Comparison of ENCODE assay signal across 8 cellular contexts in the genomic region with DNA sequence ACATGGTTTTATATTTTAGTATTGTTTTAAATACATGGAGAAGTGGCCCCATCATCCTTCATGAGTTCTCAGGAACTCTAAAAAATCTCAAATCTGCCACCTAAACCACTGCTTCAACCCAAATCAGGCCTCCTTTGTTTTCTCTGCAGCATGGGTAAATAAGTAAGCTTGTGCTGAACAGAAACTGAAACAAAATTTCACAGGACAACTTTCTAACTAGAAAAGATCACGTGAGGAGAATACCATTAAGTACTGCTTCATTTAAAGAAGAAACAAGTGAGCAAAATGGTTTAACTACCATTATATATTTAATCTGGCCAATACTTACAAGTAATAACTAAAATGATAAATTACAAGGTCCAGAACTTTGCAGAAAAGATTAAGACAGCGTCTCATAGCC. TPM values are rescaled to one million over a fixed set of nuclear protein-coding genes. Genes with fewer than 3 reads are reported as not detected.
DNase-seq lines count a peak whose midpoint lies in the region; ATAC-seq and TF ChIP-seq lines count a peak whose summit lies in the region.

No MANE protein-coding gene starts in this region.

- intact Hi-C loops in CD8-positive, alpha-beta T cell (cut with DNase I, micrococcal nuclease): loop anchor here (1.0 to 5.0 kb wide), 4 partner anchors 9 to 49 kb away; no protein-coding TSS in a partner anchor
- intact Hi-C loops in mammary epithelial cell (cut with micrococcal nuclease) (loop anchor here (5.0 kb wide), 1 partner anchor 36 kb away; no protein-coding TSS in a partner anchor), sigmoid colon (cut with DNase I) (no loop called here)

- no TSS peak for BruUV-seq in mammary epithelial cell (replicated peaks; lab: Mats Ljungman, UMichigan)

- H3K4me3 Mint-ChIP-seq in CD8-positive, alpha-beta T cell: peak overlapping the region; percentile 91
- no peak overlapping the region for H3K4me3 Mint-ChIP-seq in progenitor cell of endocrine pancreas (ENCODE audit: low read depth)

- H3K4me3 ChIP-seq in CD8-positive, alpha-beta T cell (ENCODE audit: low read depth, low read length): peak overlapping the region; percentile 93
- H3K4me3 ChIP-seq in mammary epithelial cell (replicated peaks in 1 of 3; ENCODE audit: insufficient read depth in 1 of 3, low read depth in 2 of 3, low read length in 3 of 3): no peak overlapping the region
- peak overlapping the region in 3 of 4 donors; percentile 65 to 66 (median 65) for H3K4me3 ChIP-seq in sigmoid colon

- no peaks in the 10 kb centered on the region for H3K27me3 Mint-ChIP-seq in CD8-positive, alpha-beta T cell (ENCODE audit: low read depth)
- peaks cover 7% of the 10 kb centered on the region for H3K27me3 Mint-ChIP-seq in progenitor cell of endocrine pancreas

- H3K36me3 Mint-ChIP-seq in CD8-positive, alpha-beta T cell: peaks cover 36% of the 10 kb centered on the region
- H3K36me3 Mint-ChIP-seq in progenitor cell of endocrine pancreas (ENCODE audit: insufficient read depth): no peaks in the 10 kb centered on the region

- dilution Hi-C loops in mammary epithelial cell (cut with HindIII; ENCODE audit: low sequenced_read_pairs): no loop called here

- peak overlapping the region; percentile 94 for H3K27ac Mint-ChIP-seq in CD8-positive, alpha-beta T cell
- no peak overlapping the region for H3K27ac Mint-ChIP-seq in progenitor cell of endocrine pancreas

- in situ Hi-C loops in mammary epithelial cell (cut with MboI; ENCODE audit: low sequenced_read_pairs in 2 of 2): no loop called here

- peaks cover 55% of the 10 kb centered on the region for H3K4me1 Mint-ChIP-seq in CD8-positive, alpha-beta T cell (ENCODE audit: low read depth)
- peaks cover 24% of the 10 kb centered on the region for H3K4me1 Mint-ChIP-seq in progenitor cell of endocrine pancreas (ENCODE audit: low read depth)

- POLR2A ChIA-PET in CD8-positive, alpha-beta T cell (lab: Charles Lee): interaction anchor here (0.5 to 4.9 kb wide), 4 partner anchors 9 to 44 kb away, joined by 3 to 85 read pairs (median 12); no protein-coding TSS in a partner anchor

- no peak for TF ChIP-seq POLR2A in sigmoid colon (IDR thresholded peaks at IDR 0.05)

- WGBS in mammary epithelial cell (ENCODE audit: low coverage, missing lambda C conversion rate): 72% methylated on average over 2 of the region's 2 CpGs
- 17 to 18% methylated on average over 2 of the region's 2 CpGs for WGBS in sigmoid colon, 2 donors

- H3K27me3 ChIP-seq in CD8-positive, alpha-beta T cell (ENCODE audit: insufficient read depth, low read length): no peaks in the 10 kb centered on the region
- no peaks in the 10 kb centered on the region for H3K27me3 ChIP-seq in mammary epithelial cell (ENCODE audit: insufficient read depth, low read length)
- H3K27me3 ChIP-seq in sigmoid colon: peaks cover 0 to 17% (median 0%) of the 10 kb centered on the region in 3 donors

- peaks cover 37% of the 10 kb centered on the region for H3K4me1 ChIP-seq in CD8-positive, alpha-beta T cell (ENCODE audit: insufficient read depth, low read length)
- H3K4me1 ChIP-seq in mammary epithelial cell (ENCODE audit: insufficient read depth, low read length) (peaks cover 7% of the 10 kb centered on the region), sigmoid colon (peaks cover 0 to 13% (median 3%) of the 10 kb centered on the region in 4 donors)

- no peak for TF ChIP-seq CTCF in CD8-positive, alpha-beta T cell (IDR thresholded peaks at IDR 0.05)
- TF ChIP-seq CTCF in mammary epithelial cell (conservative IDR thresholded peaks at IDR 0.05 in 1 of 2, IDR thresholded peaks at IDR 0.05 in 1 of 2; ENCODE audit: extremely low read depth in 1 of 2, insufficient read depth in 1 of 2, low read depth in 1 of 2, low read length in 2 of 2) (no peak), sigmoid colon (IDR thresholded peaks at IDR 0.05) (no peak), progenitor cell of endocrine pancreas (IDR thresholded peaks at IDR 0.05; ENCODE audit: unreplicated experiment) (no peak)

- H3K27ac ChIP-seq in CD8-positive, alpha-beta T cell (ENCODE audit: low read depth, low read length): peak overlapping the region; percentile 86
- no peak overlapping the region for H3K27ac ChIP-seq in mammary epithelial cell (ENCODE audit: insufficient read depth, low read depth, low read length)
- peak overlapping the region in 1 of 4 donors; percentile 79 for H3K27ac ChIP-seq in sigmoid colon

- TF ChIP-seq EP300 in sigmoid colon (IDR thresholded peaks at IDR 0.05): no peak

- H3K9me3 ChIP-seq in CD8-positive, alpha-beta T cell (ENCODE audit: low read length): no peaks in the 10 kb centered on the region
- no peaks in the 10 kb centered on the region for H3K9me3 ChIP-seq in mammary epithelial cell (replicated peaks; ENCODE audit: insufficient read depth, low read length)
- no peaks in the 10 kb centered on the region for H3K9me3 ChIP-seq in sigmoid colon

- no peaks in the 10 kb centered on the region for H3K36me3 ChIP-seq in CD8-positive, alpha-beta T cell (ENCODE audit: insufficient read depth, low read length)
- H3K36me3 ChIP-seq in mammary epithelial cell (ENCODE audit: insufficient read depth, low read length) (peaks cover 2% of the 10 kb centered on the region), sigmoid colon (no peaks in the 10 kb centered on the region)

- H2AFZ ChIP-seq in mammary epithelial cell (ENCODE audit: low read depth, low read length): no peak overlapping the region

- peaks cover 59% of the 10 kb centered on the region for H3K79me2 ChIP-seq in mammary epithelial cell (ENCODE audit: insufficient read depth, low read length)

- H3K9me3 Mint-ChIP-seq in CD8-positive, alpha-beta T cell: no peaks in the 10 kb centered on the region
- peaks cover 8% of the 10 kb centered on the region for H3K9me3 Mint-ChIP-seq in progenitor cell of endocrine pancreas (ENCODE audit: low read depth)

- DNase-seq in CD8-positive, alpha-beta T cell: no peak
- DNase-seq in mammary epithelial cell (no peak), sigmoid colon (no peak), progenitor cell of endocrine pancreas (ENCODE audit: low spot score, unreplicated experiment) (no peak), putamen (ENCODE audit: low spot score) (no peak), NCI-H2227 (lab: John Stamatoyannopoulos, UW; ENCODE audit: unreplicated experiment) (no peak)

- H3K4me2 ChIP-seq in mammary epithelial cell (ENCODE audit: insufficient read depth, low read depth, low read length): peak overlapping the region; percentile 82

- H3K9ac ChIP-seq in mammary epithelial cell (ENCODE audit: insufficient read depth, low read length): no peak overlapping the region

- peak; percentile 25 for ATAC-seq in CD8-positive, alpha-beta T cell
- ATAC-seq in GM19372 (IDR thresholded peaks at IDR 0.05; ENCODE audit: low read depth, unreplicated experiment): peak; percentile 37
- ATAC-seq in HG03378 (IDR thresholded peaks at IDR 0.05; ENCODE audit: unreplicated experiment): peak; percentile 64

- CTCF ChIA-PET in CD8-positive, alpha-beta T cell (lab: Charles Lee): interaction anchor here (0.7 to 4.7 kb wide), 3 partner anchors 10 to 157 kb away, joined by 3 to 39 read pairs (median 13); no protein-coding TSS in a partner anchor
- CTCF ChIA-PET in mammary epithelial cell (lab: Charles Lee; ENCODE audit: low non-redundant PET): no interaction called here

- no peaks in the 10 kb centered on the region for H4K20me1 ChIP-seq in mammary epithelial cell (ENCODE audit: insufficient read depth, low read length)

RNA-seq across cellular contexts. Expression of gene ARAP2, which starts 2.5 kb away (rescaled TPM):
- total RNA-seq in CD8-positive, alpha-beta T cell: 10 to 100 TPM; 91.0 to 95.8 TPM
- total RNA-seq in mammary epithelial cell: 10 to 100 TPM; 13.1 to 25.2 TPM
- 2.8 TPM for polyA plus RNA-seq in mammary epithelial cell
- 7.0 TPM for polyA minus RNA-seq in mammary epithelial cell
- 10 to 100 TPM; 16.9 to 22.9 (median 21.5) TPM for total RNA-seq in sigmoid colon
- 1 to 10 TPM; 3.6 to 6.7 (median 5.1) TPM for polyA plus RNA-seq in sigmoid colon
- total RNA-seq in progenitor cell of endocrine pancreas: 9.2 and 11.6 TPM in 2 replicates

RNA-seq across cellular contexts. Expression of gene DTHD1, which starts 39.6 kb away (rescaled TPM):
- 1 to 10 TPM; 1.9 to 2.1 TPM for total RNA-seq in CD8-positive, alpha-beta T cell
- not detected for total RNA-seq in mammary epithelial cell
- not detected for polyA plus RNA-seq in mammary epithelial cell
- polyA minus RNA-seq in mammary epithelial cell: not detected
- total RNA-seq in sigmoid colon: under 1 TPM in 3 of 4 donors, not detected in 1; under 0.01 to 0.27 (median 0.16) TPM
- polyA plus RNA-seq in sigmoid colon: under 1 TPM in 1 of 3 donors, not detected in 2; 0.26 TPM
- 0.12 and 0.29 TPM in 2 replicates for total RNA-seq in progenitor cell of endocrine pancreas

Comparison
In these comparisons a context has a peak if more than half of its experiments do, and no peak if none do; other contexts are left out.
1. H3K4me3 ChIP-seq: peak in CD8-positive, alpha-beta T cell (single experiment) and sigmoid colon (3 of 4); none in mammary epithelial cell (0 of 3).
2. Peak in every context shown above with its lines, with median percentiles within 50 percentile points of each other: ATAC-seq.